Comparison of ENCODE assay signal across 1 cellular context in genomic region chr9:34456746-34457145, GRCh38.
TF ChIP-seq lines count a peak whose summit lies in the region.

No MANE protein-coding gene starts in this region.

TF ChIP-seq in H1, 55 proteins besides CTCF, POLR2A, EP300 and RAD21:
- TF ChIP-seq SIRT6 (IDR thresholded peaks at IDR 0.05; ENCODE audit: low read length) (no peak), CEBPB (IDR thresholded peaks at IDR 0.05; ENCODE audit: low read depth, low read length) (no peak), RBBP5 (IDR thresholded peaks at IDR 0.05; ENCODE audit: borderline replicate concordance, low read depth, low read length) (no peak), HDAC2 (IDR thresholded peaks at IDR 0.05; ENCODE audit: borderline replicate concordance in 1 of 2, low read depth in 2 of 2, low read length in 2 of 2) (no peak), EGR1 (IDR thresholded peaks at IDR 0.05; ENCODE audit: borderline replicate concordance, low read depth, low read length) (no peak), BRCA1 (IDR thresholded peaks at IDR 0.05; ENCODE audit: low read depth, low read length) (no peak), CHD7 (IDR thresholded peaks at IDR 0.05; ENCODE audit: insufficient replicate concordance, low read length) (no peak), CREB1 (IDR thresholded peaks at IDR 0.05) (no peak), USF2 (IDR thresholded peaks at IDR 0.05; ENCODE audit: low read length) (no peak), BACH1 (IDR thresholded peaks at IDR 0.05; ENCODE audit: low read length) (no peak)
TF ChIP-seq in H1: peak in this region for 0.
